Comparison of ENCODE assay signal across 1 cellular context in genomic region chr2:158724803-158725271, GRCh38.
TF ChIP-seq lines count a peak whose summit lies in the region.

No MANE protein-coding gene starts in this region.

TF ChIP-seq in H1, 55 proteins besides CTCF, POLR2A, EP300 and RAD21:
- no peak for TF ChIP-seq CHD7 (IDR thresholded peaks at IDR 0.05; ENCODE audit: insufficient replicate concordance, low read length)
- TF ChIP-seq BACH1 (IDR thresholded peaks at IDR 0.05; ENCODE audit: low read length) = no peak
- TF ChIP-seq GABPA (IDR thresholded peaks at IDR 0.05; ENCODE audit: borderline replicate concordance, insufficient read depth, low read length) = no peak
- no peak for TF ChIP-seq ATF3 (IDR thresholded peaks at IDR 0.05; ENCODE audit: insufficient read depth, low read depth, low read length)
- no peak for TF ChIP-seq HDAC2 (IDR thresholded peaks at IDR 0.05; ENCODE audit: borderline replicate concordance in 1 of 2, low read depth in 2 of 2, low read length in 2 of 2)
- no peak for TF ChIP-seq CTBP2 (IDR thresholded peaks at IDR 0.05; ENCODE audit: borderline replicate concordance, insufficient read depth, insufficient read length, low read length)
- TF ChIP-seq NRF1 (IDR thresholded peaks at IDR 0.05; ENCODE audit: low read depth, low read length) = no peak
- no peak for TF ChIP-seq SIRT6 (IDR thresholded peaks at IDR 0.05; ENCODE audit: low read length)
- TF ChIP-seq CEBPB (IDR thresholded peaks at IDR 0.05; ENCODE audit: low read depth, low read length) = no peak
